In the genomic region with DNA sequence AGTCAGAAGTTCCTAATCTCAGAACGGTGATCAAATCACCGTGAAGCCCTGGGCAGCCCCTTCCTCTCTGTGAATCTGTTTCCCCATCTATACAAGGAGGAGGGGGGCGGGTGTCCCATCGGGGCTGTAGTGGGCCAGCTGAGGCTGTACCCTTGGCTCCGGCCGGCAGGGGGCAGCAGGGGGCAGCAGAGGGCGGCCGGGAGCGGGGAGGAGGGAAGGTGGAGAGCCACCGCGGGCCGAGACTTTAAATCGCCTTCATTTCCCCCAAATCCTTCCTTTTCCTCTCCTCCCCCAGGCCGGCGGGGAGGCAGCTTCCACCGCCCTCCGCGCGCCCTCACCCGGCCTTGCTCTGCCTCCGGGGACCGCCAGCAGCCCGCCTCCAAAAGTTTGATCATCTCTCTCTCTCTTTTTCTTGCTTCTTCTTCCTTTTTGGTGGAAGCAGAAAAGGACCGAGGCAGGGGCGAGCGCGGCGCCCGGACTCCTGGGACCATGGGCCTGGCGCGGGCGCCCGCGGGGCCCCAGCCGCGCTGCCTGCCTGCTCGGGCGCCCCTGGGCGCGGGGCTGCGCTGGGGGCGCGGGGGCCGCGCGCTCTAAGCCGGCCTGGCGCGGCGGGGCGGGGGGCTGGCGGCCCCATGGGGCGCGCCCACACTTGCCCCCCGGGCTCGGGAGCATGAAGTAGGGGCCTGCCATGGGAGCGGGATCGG, we compare ENCODE assay signal across 8 cellular contexts. TPM values are rescaled to one million over a fixed set of nuclear protein-coding genes. Genes with fewer than 3 reads are reported as not detected.
DNase-seq lines count a peak whose midpoint lies in the region; ATAC-seq, FAIRE-seq and TF ChIP-seq lines count a peak whose summit lies in the region.

A gene (plus strand): TSS at position 275 of the 704 bp plus-strand sequence. CDS start 414 bp downstream, at position 689.

- H3K36me3 ChIP-seq in kidney (ENCODE audit: control insufficient read depth in 1 of 2, insufficient read depth in 2 of 2, low read length in 2 of 2): no peaks in the 10 kb centered on the region

- intact Hi-C loops in kidney (cut with DNase I): loop anchor here (5.0 kb wide), 1 partner anchor 132 kb away; no protein-coding TSS in a partner anchor

- H3K27ac ChIP-seq in kidney (ENCODE audit: low read depth in 2 of 2, low read length in 2 of 2): peak within 1 kb of the TSS; percentile 38 to 65

- TF ChIP-seq CTCF in GM12873 (IDR thresholded peaks at IDR 0.05; ENCODE audit: insufficient read depth, low read depth, low read length, missing control alignments): peak; percentile 79
- TF ChIP-seq CTCF in kidney (IDR thresholded peaks at IDR 0.05; ENCODE audit: borderline replicate concordance, extremely low read depth, insufficient read depth): peak; percentile 96

- FAIRE-seq in kidney (lab: Jason Lieb, UNC): no peak

- H3K4me1 ChIP-seq in kidney (ENCODE audit: control insufficient read depth in 1 of 2, insufficient read depth in 1 of 2, low read depth in 1 of 2, low read length in 2 of 2): peaks cover 8 to 18% of the 10 kb centered on the region in 2 donors

- H3K4me3 ChIP-seq in kidney (ENCODE audit: low read length in 2 of 2): peak within 1 kb of the TSS; percentile 49 to 58

- peak within 1 kb of the TSS in 1 of 2 donors; percentile 64 for H3K9ac ChIP-seq in kidney (ENCODE audit: low read length in 2 of 2)

- no peaks in the 10 kb centered on the region for H3K9me3 ChIP-seq in kidney (ENCODE audit: control insufficient read depth in 1 of 2, low read length in 2 of 2)

- peak; percentile 68 for DNase-seq in NCI-H2171 treated with DMSO at 0.1 percent for 48 hours (lab: John Stamatoyannopoulos, UW)
- DNase-seq in activated CD4-positive, alpha-beta T cell treated with anti-CD3 and anti-CD28 coated beads for 24 hours (ENCODE audit: low read depth in 2 of 2): peak; percentile 77 to 81
- peak; percentile 90 for DNase-seq in cerebellum (ENCODE audit: low spot score)
- DNase-seq in kidney: peak; percentile 93
- DNase-seq in stimulated activated CD4-positive, alpha-beta T cell treated with anti-CD3 and anti-CD28 coated beads, Interleukin-12 subunit alpha, Interleukin-12 subunit beta, amount 100 ng/mL, for 48 hours (ENCODE audit: low read depth in 2 of 3, low spot score in 1 of 3): peak; percentile 73 to 82 (median 77)

- ATAC-seq in HG02798 (IDR thresholded peaks at IDR 0.05; ENCODE audit: poor library complexity, unreplicated experiment) (peak; percentile 94), HG03378 (IDR thresholded peaks at IDR 0.05; ENCODE audit: unreplicated experiment) (no peak)

RNA-seq across cellular contexts. Expression of the gene that starts here (rescaled TPM):
- total RNA-seq in cerebellum (15.5 TPM), kidney (45.6 TPM)
- 13.6 TPM for polyA plus RNA-seq in kidney (ENCODE audit: insufficient read depth, low read depth, low replicate concordance)
